In genomic region chr4:185421366-185422124, GRCh38 we compare ENCODE assay signal across 15 cellular contexts. TPM values are rescaled to one million over a fixed set of nuclear protein-coding genes. Genes with fewer than 3 reads are reported as not detected.
DNase-seq lines count a peak whose midpoint lies in the region; ATAC-seq and TF ChIP-seq lines count a peak whose summit lies in the region.
"Had no signal": no experiment of that assay in that cellular context is flagged by ENCODE, and none has a peak within 500 bp of the region (broad histone marks: within the 10 kb centered on the region; RNA-seq: fewer than 3 reads in every experiment).

No MANE protein-coding gene starts in this region.

- H3K4me1 ChIP-seq in Loucy (ENCODE audit: insufficient read depth, low read length, poor library complexity, severe bottlenecking) (peaks cover 14% of the 10 kb centered on the region), heart right ventricle (peaks cover 0 to 58% (median 39%) of the 10 kb centered on the region in 9 donors)

- WGBS in heart right ventricle, 2 donors, result 61 to 83% methylated on average over 2 of the region's 2 CpGs

- no peaks in the 10 kb centered on the region for H3K9me2 ChIP-seq in Loucy (replicated peaks; ENCODE audit: low read depth, low read length)

- DNase-seq in DMS79 (lab: John Stamatoyannopoulos, UW), result peak; percentile 20
- DNase-seq in fibroblast of mammary gland (ENCODE audit: low read depth), result peak; percentile 83
- DNase-seq in pons (ENCODE audit: low spot score), result peak; percentile 42
- no peak for DNase-seq in activated gamma-delta T cell (lab: John Stamatoyannopoulos, UW)
- no peak for DNase-seq in heart right ventricle
- DNase-seq: activated CD8-positive, alpha-beta T cell treated with anti-CD3 and anti-CD28 coated beads, Interleukin-2, amount 10 ng/mL, durations not matched to agents 7 days and 5 days; dorsolateral prefrontal cortex; GDM1; NCI-H526; PC-9; stimulated activated naive CD8-positive, alpha-beta T cell treated with anti-CD3 and anti-CD28 coated beads, Interleukin-15, Interleukin-2, amounts not matched to agents 100 U/mL and 50 U/mL, for 24 hours had no signal

- TF ChIP-seq CTCF in Loucy (conservative IDR thresholded peaks at IDR 0.05; ENCODE audit: low read length), result no peak
- TF ChIP-seq CTCF in fibroblast of mammary gland (conservative IDR thresholded peaks at IDR 0.05; ENCODE audit: control insufficient read depth, insufficient read depth, low read depth, low read length), result no peak
- TF ChIP-seq CTCF in heart right ventricle (IDR thresholded peaks at IDR 0.05), result no peak

- no peaks in the 10 kb centered on the region for H4K20me1 ChIP-seq in Loucy (ENCODE audit: insufficient read depth, low read length, poor library complexity, severe bottlenecking)

- no peak overlapping the region for H3K27ac ChIP-seq in heart right ventricle
- H3K27ac ChIP-seq: PC-9, skin epidermis had no signal

- intact Hi-C loops in heart right ventricle (cut with DNase I), result loop anchor here in 1 of 10 donors (10.0 kb wide), 1 partner anchor 173 kb away; no protein-coding TSS in a partner anchor

- H3K36me3 ChIP-seq in Loucy (ENCODE audit: insufficient read depth, low read length) (peaks cover 4% of the 10 kb centered on the region; the same call in 1 of the 2 replicates), heart right ventricle (peaks cover 0 to 54% (median 9%) of the 10 kb centered on the region in 9 donors)

- H3F3A ChIP-seq in Loucy (ENCODE audit: low read depth), result no peaks in the 10 kb centered on the region

- H2AFZ ChIP-seq in Loucy (ENCODE audit: low read length), result no peak overlapping the region
- H2AFZ ChIP-seq: PC-9 had no signal

- ATAC-seq in GM18870 (IDR thresholded peaks at IDR 0.05; ENCODE audit: unreplicated experiment), result no peak
- ATAC-seq in heart right ventricle, result no peak
- ATAC-seq: activated CD8-positive, alpha-beta T cell treated with anti-CD3 and anti-CD28 coated beads, Interleukin-2, amount 10 ng/mL, durations not matched to agents 7 days and 5 days; stimulated activated naive CD8-positive, alpha-beta T cell treated with anti-CD3 and anti-CD28 coated beads, Interleukin-15, Interleukin-2, amounts not matched to agents 100 U/mL and 50 U/mL, for 24 hours had no signal

- peaks cover 10% of the 10 kb centered on the region; the same call in 1 of the 2 replicates for H3K79me2 ChIP-seq in Loucy (ENCODE audit: insufficient read depth, low read length)

- H3K9me3 ChIP-seq in Loucy (ENCODE audit: insufficient read depth, low read depth, low read length), result no peaks in the 10 kb centered on the region
- H3K9me3 ChIP-seq in heart right ventricle, result no peaks in the 10 kb centered on the region

- peak overlapping the region; percentile 3 for H3K4me2 ChIP-seq in Loucy (ENCODE audit: low read depth, low read length, poor library complexity, severe bottlenecking)
- H3K4me2 ChIP-seq: PC-9 had no signal

- H3K27me3 ChIP-seq in Loucy (ENCODE audit: insufficient read depth, low read length, poor library complexity, severe bottlenecking) (no peaks in the 10 kb centered on the region), heart right ventricle (no peaks in the 10 kb centered on the region)
- H3K27me3 ChIP-seq: dorsolateral prefrontal cortex had no signal

- H3K4me3 ChIP-seq in Loucy (ENCODE audit: low read length, poor library complexity, severe bottlenecking), result no peak overlapping the region
- H3K4me3 ChIP-seq in fibroblast of mammary gland (ENCODE audit: control insufficient read depth, low read depth, low read length), result no peak overlapping the region
- H3K4me3 ChIP-seq in heart right ventricle, result no peak overlapping the region
- H3K4me3 ChIP-seq: dorsolateral prefrontal cortex, PC-9, skin epidermis had no signal

- H3K9ac ChIP-seq in Loucy (ENCODE audit: low read depth, low read length, poor library complexity, severe bottlenecking), result no peak overlapping the region

RNA-seq across cellular contexts. Expression of gene UFSP2, which starts 4.2 kb away (rescaled TPM):
- 10 to 100 TPM; 29.4 to 52.4 (median 43.7) TPM for total RNA-seq in heart right ventricle
- polyA plus RNA-seq in heart right ventricle, result 10 to 100 TPM; 16.5 to 28.6 TPM

RNA-seq across cellular contexts. Expression of gene ANKRD37, which starts 24.9 kb away (rescaled TPM):
- 10 to 100 TPM in 9 of 10 donors, 1 to 10 TPM in 1; 7.6 to 27.0 (median 13.7) TPM for total RNA-seq in heart right ventricle
- 10 to 100 TPM; 10.0 to 28.6 TPM for polyA plus RNA-seq in heart right ventricle

RNA-seq across cellular contexts. Expression of gene LRP2BP, which starts 25.8 kb away (rescaled TPM):
- 1 to 10 TPM; 1.5 to 6.1 (median 2.3) TPM for total RNA-seq in heart right ventricle
- polyA plus RNA-seq in heart right ventricle, result 1 to 10 TPM; 1.0 to 2.4 TPM

RNA-seq across cellular contexts. Expression of gene CCDC110, which starts 50.0 kb away (rescaled TPM):
- 1 to 10 TPM in 7 of 10 donors, under 1 TPM in 3; 0.54 to 2.5 (median 1.9) TPM for total RNA-seq in heart right ventricle
- under 1 TPM; 0.12 to 0.29 TPM for polyA plus RNA-seq in heart right ventricle
- total RNA-seq: activated CD8-positive, alpha-beta T cell treated with anti-CD3 and anti-CD28 coated beads, Interleukin-2, amount 10 ng/mL, durations not matched to agents 7 days and 5 days; activated T-helper 2 cell treated with anti-CD3 and anti-CD28 coated beads, Interferon-gamma antibody, Interleukin-2, Interleukin-4, amounts not matched to agents 10 μg/mL and 5 μg/mL and 100 μg/mL, durations not matched to agents 14 hours and 24 hours and 36 hours had no signal

Comparison
In these comparisons a context has a peak if more than half of its experiments do, and no peak if none do; other contexts are left out.
1. DNase-seq: peak in DMS79 (single experiment), fibroblast of mammary gland (single experiment) and pons (single experiment); none in activated gamma-delta T cell (single experiment) and heart right ventricle (0 of 2).